ENCODE assay signal across 8 cellular contexts in the genomic region with DNA sequence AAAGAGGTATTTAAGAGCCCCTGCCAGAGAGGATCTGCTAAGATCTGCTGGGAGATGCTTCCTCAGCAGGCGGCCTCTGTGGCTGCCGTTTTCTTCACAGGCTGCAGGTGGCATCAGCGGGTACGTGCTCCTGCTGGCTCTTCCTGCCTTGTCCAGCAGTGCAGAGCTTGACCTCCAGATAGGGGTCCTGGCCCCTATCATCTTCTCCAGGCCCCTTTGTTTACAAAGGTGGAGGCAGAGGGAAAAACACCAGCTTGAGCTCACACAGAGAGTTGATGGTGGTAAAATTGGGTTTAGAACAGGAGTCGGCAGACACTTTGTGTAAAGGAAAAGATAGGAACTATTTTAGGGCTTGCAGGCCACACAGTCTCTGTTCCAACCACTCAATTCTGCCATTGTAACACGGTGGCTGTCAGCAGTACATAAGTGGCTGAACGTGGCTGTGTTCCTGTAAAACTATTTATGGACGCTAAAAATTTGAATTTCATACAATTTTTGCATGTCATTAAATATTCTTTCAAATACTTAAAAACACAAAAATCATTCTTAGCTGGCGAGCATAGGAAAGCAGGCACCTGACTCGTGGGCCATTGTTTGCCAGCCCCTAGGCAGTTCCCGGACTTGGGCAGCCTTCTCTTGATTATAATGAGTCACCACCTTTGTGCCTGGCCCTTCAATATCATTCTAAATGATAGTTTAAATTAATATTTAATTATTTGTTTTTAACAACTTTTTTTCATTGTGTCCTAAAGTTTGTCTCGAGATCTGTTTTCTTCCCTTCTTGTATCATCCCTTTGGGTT.
DNase-seq lines count a peak whose midpoint lies in the region; ATAC-seq, FAIRE-seq and TF ChIP-seq lines count a peak whose summit lies in the region.

No MANE protein-coding gene starts in this region.

- in situ Hi-C loops in ACHN (cut with HindIII; ENCODE audit: low pct_ligation_motif_present, low pct_unique_long_range_greater_than_20kb, low sequenced_read_pairs), result no loop called here
- in situ Hi-C loops in astrocyte of the spinal cord (cut with HindIII; ENCODE audit: low sequenced_read_pairs), result no loop called here

- H3K4me1 ChIP-seq in small intestine (ENCODE audit: control insufficient read depth in 2 of 2, insufficient read depth in 1 of 2, low read depth in 1 of 2, low read length in 1 of 2), result no peaks in the 10 kb centered on the region

- H3K4me3 ChIP-seq in astrocyte of the spinal cord (ENCODE audit: low read depth, low read length) (no peak overlapping the region), small intestine (ENCODE audit: low read depth in 1 of 2, low read length in 2 of 2) (no peak overlapping the region)

- ATAC-seq in HG02885 (IDR thresholded peaks at IDR 0.05; ENCODE audit: poor library complexity, unreplicated experiment), result peak; percentile 53

- no peaks in the 10 kb centered on the region for H3K9me3 ChIP-seq in small intestine (ENCODE audit: control insufficient read depth, low read depth)

- WGBS in small intestine, 3 donors, result 32 to 50% (median 46%) methylated on average over 12 of the region's 12 CpGs

- no peak for FAIRE-seq in small intestine (lab: Jason Lieb, UNC)

- no peak overlapping the region for H3K27ac ChIP-seq in small intestine (ENCODE audit: low read depth in 1 of 2, low read length in 1 of 2)

- TF ChIP-seq CTCF in GM10266 (IDR thresholded peaks at IDR 0.05; ENCODE audit: control insufficient read depth, insufficient read depth, low read depth, missing control alignments) (peak; percentile 80), astrocyte of the spinal cord (IDR thresholded peaks at IDR 0.05; ENCODE audit: low read depth, low read length) (peak; percentile 88)

- DNase-seq in ACHN, result peak; percentile 72
- peak; percentile 77 for DNase-seq in GM10266 (ENCODE audit: extremely low spot score)
- peak; percentile 51 to 66 for DNase-seq in NOMO-1 (lab: John Stamatoyannopoulos, UW; ENCODE audit: unreplicated experiment in 2 of 2)
- peak; percentile 58 for DNase-seq in astrocyte of the spinal cord (ENCODE audit: low read depth, low spot score)
- DNase-seq in iPS DF 4.7 (ENCODE audit: extremely low read depth, low spot score), result peak; percentile 36
- peak; percentile 64 for DNase-seq in small intestine
- no peak for DNase-seq in NK-92 treated with Interleukin-12 subunit alpha and Interleukin-12 subunit beta, amount 100 ng/mL, for 24 hours (lab: John Stamatoyannopoulos, UW)

- H3K27me3 ChIP-seq in small intestine (ENCODE audit: control insufficient read depth in 2 of 2, insufficient read depth in 2 of 2, low read length in 2 of 2), result no peaks in the 10 kb centered on the region

- no peaks in the 10 kb centered on the region for H3K36me3 ChIP-seq in small intestine (ENCODE audit: control insufficient read depth in 2 of 2, insufficient read depth in 2 of 2, low read length in 2 of 2)
